In the genomic region with DNA sequence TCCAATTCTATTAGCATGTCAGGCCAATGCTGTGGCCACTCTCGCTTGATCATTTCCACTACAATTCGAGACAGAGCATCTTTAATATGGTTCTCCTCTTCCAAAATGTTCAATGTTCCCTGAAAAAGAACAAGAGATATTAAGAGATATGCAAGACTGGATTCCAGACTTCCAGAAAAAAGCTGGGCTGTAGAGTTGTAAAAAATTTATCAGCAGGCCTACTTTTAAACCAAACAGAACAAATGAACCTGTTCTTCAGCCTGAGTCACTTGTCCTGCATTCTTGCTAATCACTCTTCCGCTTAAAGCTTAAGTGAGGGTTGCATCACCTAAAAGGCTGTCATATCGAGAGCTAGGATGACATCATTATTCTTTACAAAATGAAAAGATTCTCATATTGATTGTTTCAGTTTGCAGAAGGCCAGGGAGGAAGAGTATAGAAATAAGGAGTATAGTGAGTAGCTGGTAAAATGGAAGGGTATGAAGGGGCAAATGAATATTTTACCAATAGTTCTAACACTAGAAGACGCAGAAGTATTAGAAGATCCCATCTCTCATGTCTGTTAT, we compare ENCODE assay signal across 9 cellular contexts. TPM values are rescaled to one million over a fixed set of nuclear protein-coding genes. Genes with fewer than 3 reads are reported as not detected.
DNase-seq lines count a peak whose midpoint lies in the region; ATAC-seq, FAIRE-seq and TF ChIP-seq lines count a peak whose summit lies in the region.
"Had no signal": no experiment of that assay in that cellular context is flagged by ENCODE, and none has a peak within 500 bp of the region (broad histone marks: within the 10 kb centered on the region; RNA-seq: fewer than 3 reads in every experiment).

No MANE protein-coding gene starts in this region.

- TF ChIP-seq POLR2A in endothelial cell of umbilical vein (IDR thresholded peaks at IDR 0.05; ENCODE audit: low read depth, low read length): no peak
- TF ChIP-seq POLR2A in gastrocnemius medialis (IDR thresholded peaks at IDR 0.05): no peak
- no peak for TF ChIP-seq POLR2A in heart left ventricle (IDR thresholded peaks at IDR 0.05)

- H3K27me3 ChIP-seq in endothelial cell of umbilical vein (ENCODE audit: control insufficient read depth in 2 of 2, insufficient read depth in 2 of 2, low read length in 2 of 2): no peaks in the 10 kb centered on the region
- H3K27me3 ChIP-seq in gastrocnemius medialis: no peaks in the 10 kb centered on the region
- no peaks in the 10 kb centered on the region for H3K27me3 ChIP-seq in heart left ventricle
- H3K27me3 ChIP-seq: body of pancreas had no signal

- TF ChIP-seq CTCF in endothelial cell of umbilical vein (IDR thresholded peaks at IDR 0.05; ENCODE audit: extremely low read depth in 1 of 2, insufficient read depth in 1 of 2, low read depth in 1 of 2, low read length in 2 of 2) (no peak), gastrocnemius medialis (IDR thresholded peaks at IDR 0.05 in 4 of 5, conservative IDR thresholded peaks at IDR 0.05 in 1 of 5) (no peak), heart left ventricle (IDR thresholded peaks at IDR 0.05) (no peak)

- ATAC-seq in gastrocnemius medialis (no peak), heart left ventricle (no peak)
- ATAC-seq: body of pancreas had no signal

- dilution Hi-C loops in endothelial cell of umbilical vein (cut with MboI; ENCODE audit: extremely low pct_ligation_motif_present, low sequenced_read_pairs): no loop called here

- no peaks in the 10 kb centered on the region for H4K20me1 ChIP-seq in endothelial cell of umbilical vein (replicated peaks; ENCODE audit: control insufficient read depth, extremely low read depth, insufficient read depth, low read length)

- H3K79me2 ChIP-seq in endothelial cell of umbilical vein (ENCODE audit: control insufficient read depth, insufficient read depth, low read length): peaks cover 25% of the 10 kb centered on the region

- H3K4me2 ChIP-seq in endothelial cell of umbilical vein (ENCODE audit: insufficient read depth, low read length): no peak overlapping the region

- H3K27ac ChIP-seq in endothelial cell of umbilical vein (ENCODE audit: insufficient read depth, low read depth, low read length) (no peak overlapping the region), gastrocnemius medialis (no peak overlapping the region), heart left ventricle (no peak overlapping the region)
- H3K27ac ChIP-seq: body of pancreas had no signal

- no TSS peak for BruUV-seq in endothelial cell of umbilical vein (replicated peaks; lab: Mats Ljungman, UMichigan)

- CTCF ChIA-PET in endothelial cell of umbilical vein (lab: Charles Lee): interaction anchor here (1.3 kb wide), 1 partner anchor 9 kb away, joined by 3 read pairs; no protein-coding TSS in a partner anchor

- H3K4me1 ChIP-seq in endothelial cell of umbilical vein (ENCODE audit: control insufficient read depth, extremely low read depth, insufficient read depth, low read length): peaks cover 5% of the 10 kb centered on the region
- peaks cover 8 to 9% of the 10 kb centered on the region in 2 donors for H3K4me1 ChIP-seq in gastrocnemius medialis
- H3K4me1 ChIP-seq in heart left ventricle: peaks cover 0 to 11% (median 7%) of the 10 kb centered on the region in 12 donors

- H2AFZ ChIP-seq in endothelial cell of umbilical vein (ENCODE audit: low read depth, low read length): no peak overlapping the region

- H3K36me3 ChIP-seq in endothelial cell of umbilical vein (ENCODE audit: control insufficient read depth in 2 of 2, extremely low read depth in 1 of 2, insufficient read depth in 2 of 2, low read length in 2 of 2): peaks cover 4 to 12% of the 10 kb centered on the region in 2 experiments
- peaks cover 0 to 72% of the 10 kb centered on the region in 2 donors for H3K36me3 ChIP-seq in gastrocnemius medialis
- peaks cover 0 to 75% (median 72%) of the 10 kb centered on the region in 9 donors for H3K36me3 ChIP-seq in heart left ventricle

- DNase-seq in Caki2 (ENCODE audit: low read depth) (peak; percentile 58), NCI-H69 (lab: John Stamatoyannopoulos, UW) (peak; percentile 22), endothelial cell of umbilical vein (ENCODE audit: low read depth, low spot score) (no peak), gastrocnemius medialis (no peak), heart left ventricle (no peak)
- no peak for DNase-seq in activated CD8-positive, alpha-beta memory T cell treated with anti-CD3 and anti-CD28 coated beads, Interleukin-2, amount 50 U/mL, for 48 hours
- DNase-seq: body of pancreas, NCI-H187 treated with DMSO at 0.1 percent for 48 hours, occipital lobe had no signal

- H3K9me3 ChIP-seq in endothelial cell of umbilical vein (replicated peaks; ENCODE audit: control insufficient read depth, insufficient read depth, low read length): no peaks in the 10 kb centered on the region
- H3K9me3 ChIP-seq in gastrocnemius medialis: no peaks in the 10 kb centered on the region
- no peaks in the 10 kb centered on the region for H3K9me3 ChIP-seq in heart left ventricle
- H3K9me3 ChIP-seq: body of pancreas had no signal

- POLR2A ChIA-PET in endothelial cell of umbilical vein (lab: Charles Lee): no interaction called here

- in situ Hi-C loops in Caki2 (cut with HindIII; ENCODE audit: low pct_unique_long_range_greater_than_20kb, low sequenced_read_pairs) (no loop called here), gastrocnemius medialis (cut with MboI; ENCODE audit: low sequenced_read_pairs in 4 of 4) (loop anchor here in 2 of 4 donors (25.0 kb wide), 1 partner anchor 934 kb away; no protein-coding TSS in a partner anchor)

- WGBS in heart left ventricle, 4 donors: 87 to 93% (median 91%) methylated on average over 5 of the region's 5 CpGs

- intact Hi-C loops in endothelial cell of umbilical vein (cut with micrococcal nuclease) (no loop called here), gastrocnemius medialis (cut with DNase I; ENCODE audit: low total_unique reads) (no loop called here), heart left ventricle (cut with DNase I) (no loop called here)

- H3K9me1 ChIP-seq in endothelial cell of umbilical vein (replicated peaks; ENCODE audit: control insufficient read depth, extremely low read depth, insufficient read depth, low read length): no peaks in the 10 kb centered on the region

- no peak overlapping the region for H3K9ac ChIP-seq in endothelial cell of umbilical vein (replicated peaks; ENCODE audit: extremely low read depth, insufficient read depth, low read length)

- FAIRE-seq in endothelial cell of umbilical vein (lab: Jason Lieb, UNC): no peak

- H3K4me3 ChIP-seq in endothelial cell of umbilical vein (replicated peaks in 1 of 3; ENCODE audit: insufficient read depth in 1 of 3, low read depth in 1 of 3, low read length in 3 of 3) (no peak overlapping the region), gastrocnemius medialis (no peak overlapping the region), heart left ventricle (no peak overlapping the region)
- H3K4me3 ChIP-seq: body of pancreas had no signal

RNA-seq across cellular contexts. Expression of a gene that starts 4.9 kb away (rescaled TPM):
- 28.3 and 39.2 TPM in 2 replicates for total RNA-seq in Caki2 (2014; rRNA removed; shearing (Covaris generic); ENCODE audit: low replicate concordance)
- total RNA-seq in endothelial cell of umbilical vein: 45.9 and 50.0 TPM in 2 replicates
- polyA plus RNA-seq in endothelial cell of umbilical vein: 27.5 and 28.4 TPM in 2 replicates
- 34.7 and 39.9 TPM in 2 replicates for polyA plus RNA-seq in endothelial cell of umbilical vein (2011; cell fraction: cytosol; rRNA removed)
- 70.5 and 78.3 TPM in 2 replicates for polyA plus RNA-seq in endothelial cell of umbilical vein (2011; cell fraction: nucleus; rRNA removed)
- 27.5 and 35.4 TPM in 2 replicates for polyA plus RNA-seq in endothelial cell of umbilical vein (2012)
- polyA minus RNA-seq in endothelial cell of umbilical vein: 50.9 and 57.6 TPM in 2 replicates
- 35.9 TPM for polyA minus RNA-seq in endothelial cell of umbilical vein (2011; cell fraction: cytosol; rRNA and poly(A)+ RNA removed)
- polyA minus RNA-seq in endothelial cell of umbilical vein (2011; cell fraction: nucleus; rRNA and poly(A)+ RNA removed): 35.0 and 64.3 TPM in 2 replicates
- total RNA-seq in gastrocnemius medialis: 10 to 100 TPM; 11.8 to 21.8 (median 16.6) TPM
- total RNA-seq in heart left ventricle: 10 to 100 TPM; 11.8 to 22.4 (median 17.2) TPM
- 10 to 100 TPM in 1 of 2 donors, 1 to 10 TPM in 1; 6.0 to 12.7 TPM for polyA plus RNA-seq in heart left ventricle

RNA-seq across cellular contexts. Expression of a gene that starts 5.0 kb away (rescaled TPM):
- total RNA-seq in Caki2 (2014; rRNA removed; shearing (Covaris generic); ENCODE audit: low replicate concordance): 23.5 and 39.0 TPM in 2 replicates
- total RNA-seq in endothelial cell of umbilical vein: 33.7 and 36.6 TPM in 2 replicates
- 8.8 and 9.3 TPM in 2 replicates for polyA plus RNA-seq in endothelial cell of umbilical vein
- 12.6 and 13.6 TPM in 2 replicates for polyA plus RNA-seq in endothelial cell of umbilical vein (2011; cell fraction: cytosol; rRNA removed)
- polyA plus RNA-seq in endothelial cell of umbilical vein (2011; cell fraction: nucleus; rRNA removed): 15.6 and 16.5 TPM in 2 replicates
- polyA plus RNA-seq in endothelial cell of umbilical vein (2012): 20.4 and 23.2 TPM in 2 replicates
- polyA minus RNA-seq in endothelial cell of umbilical vein: 38.9 and 49.3 TPM in 2 replicates
- 12.1 TPM for polyA minus RNA-seq in endothelial cell of umbilical vein (2011; cell fraction: cytosol; rRNA and poly(A)+ RNA removed)
- polyA minus RNA-seq in endothelial cell of umbilical vein (2011; cell fraction: nucleus; rRNA and poly(A)+ RNA removed): 11.7 and 15.9 TPM in 2 replicates
- 1 to 10 TPM; 3.8 to 6.9 (median 5.3) TPM for total RNA-seq in gastrocnemius medialis
- 10 to 100 TPM in 5 of 9 donors, 1 to 10 TPM in 4; 5.5 to 12.2 (median 10.1) TPM for total RNA-seq in heart left ventricle
- 1 to 10 TPM; 2.3 to 3.2 TPM for polyA plus RNA-seq in heart left ventricle

RNA-seq across cellular contexts. Expression of a gene that starts 54.1 kb away (rescaled TPM):
- 49.0 and 53.9 TPM in 2 replicates for total RNA-seq in Caki2 (2014; rRNA removed; shearing (Covaris generic); ENCODE audit: low replicate concordance)
- 40.6 and 46.0 TPM in 2 replicates for total RNA-seq in endothelial cell of umbilical vein
- 34.7 and 39.8 TPM in 2 replicates for polyA plus RNA-seq in endothelial cell of umbilical vein
- 37.8 and 41.4 TPM in 2 replicates for polyA plus RNA-seq in endothelial cell of umbilical vein (2011; cell fraction: cytosol; rRNA removed)
- polyA plus RNA-seq in endothelial cell of umbilical vein (2011; cell fraction: nucleus; rRNA removed): 109 and 139 TPM in 2 replicates
- polyA plus RNA-seq in endothelial cell of umbilical vein (2012): 55.9 and 92.0 TPM in 2 replicates
- 45.8 and 58.8 TPM in 2 replicates for polyA minus RNA-seq in endothelial cell of umbilical vein
- 35.1 TPM for polyA minus RNA-seq in endothelial cell of umbilical vein (2011; cell fraction: cytosol; rRNA and poly(A)+ RNA removed)
- 21.0 and 29.9 TPM in 2 replicates for polyA minus RNA-seq in endothelial cell of umbilical vein (2011; cell fraction: nucleus; rRNA and poly(A)+ RNA removed)
- total RNA-seq in gastrocnemius medialis: 10 to 100 TPM; 13.4 to 25.1 (median 16.7) TPM
- total RNA-seq in heart left ventricle: 10 to 100 TPM in 8 of 9 donors, 1 to 10 TPM in 1; 9.5 to 20.6 (median 13.5) TPM
- 10 to 100 TPM; 11.6 to 52.9 TPM for polyA plus RNA-seq in heart left ventricle

RNA-seq across cellular contexts. Expression of a gene that starts 54.2 kb away (rescaled TPM):
- 101 and 127 TPM in 2 replicates for total RNA-seq in Caki2 (2014; rRNA removed; shearing (Covaris generic); ENCODE audit: low replicate concordance)
- total RNA-seq in endothelial cell of umbilical vein (117 and 119 TPM in 2 replicates), gastrocnemius medialis (10 to 100 TPM; 55.6 to 97.9 (median 73.5) TPM), heart left ventricle (10 to 100 TPM; 63.4 to 90.3 (median 75.3) TPM)
- polyA plus RNA-seq in endothelial cell of umbilical vein (470 and 561 TPM in 2 replicates), heart left ventricle (100 to 1,000 TPM in 1 of 2 donors, 10 to 100 TPM in 1; 64.5 to 132 TPM)
- polyA plus RNA-seq in endothelial cell of umbilical vein (2011; cell fraction: cytosol; rRNA removed): 186 and 196 TPM in 2 replicates
- polyA plus RNA-seq in endothelial cell of umbilical vein (2011; cell fraction: nucleus; rRNA removed): 227 and 268 TPM in 2 replicates
- polyA plus RNA-seq in endothelial cell of umbilical vein (2012): 91.9 and 103 TPM in 2 replicates
- 490 and 494 TPM in 2 replicates for polyA minus RNA-seq in endothelial cell of umbilical vein
- polyA minus RNA-seq in endothelial cell of umbilical vein (2011; cell fraction: cytosol; rRNA and poly(A)+ RNA removed): 45.0 TPM
- polyA minus RNA-seq in endothelial cell of umbilical vein (2011; cell fraction: nucleus; rRNA and poly(A)+ RNA removed): 63.3 and 75.3 TPM in 2 replicates

RNA-seq across cellular contexts. Expression of a gene that starts 58.1 kb away (rescaled TPM):
- 51.0 and 56.5 TPM in 2 replicates for total RNA-seq in Caki2 (2014; rRNA removed; shearing (Covaris generic); ENCODE audit: low replicate concordance)
- total RNA-seq in endothelial cell of umbilical vein (77.6 and 87.1 TPM in 2 replicates), gastrocnemius medialis (10 to 100 TPM; 25.0 to 39.4 (median 27.1) TPM), heart left ventricle (10 to 100 TPM; 16.6 to 37.1 (median 26.1) TPM)
- polyA plus RNA-seq in endothelial cell of umbilical vein (112 and 118 TPM in 2 replicates), heart left ventricle (10 to 100 TPM; 24.1 to 37.0 TPM)
- 57.8 and 62.8 TPM in 2 replicates for polyA plus RNA-seq in endothelial cell of umbilical vein (2011; cell fraction: cytosol; rRNA removed)
- 395 and 433 TPM in 2 replicates for polyA plus RNA-seq in endothelial cell of umbilical vein (2011; cell fraction: nucleus; rRNA removed)
- 59.1 and 59.4 TPM in 2 replicates for polyA plus RNA-seq in endothelial cell of umbilical vein (2012)
- 93.0 and 97.6 TPM in 2 replicates for polyA minus RNA-seq in endothelial cell of umbilical vein
- 45.7 TPM for polyA minus RNA-seq in endothelial cell of umbilical vein (2011; cell fraction: cytosol; rRNA and poly(A)+ RNA removed)
- 69.6 and 79.8 TPM in 2 replicates for polyA minus RNA-seq in endothelial cell of umbilical vein (2011; cell fraction: nucleus; rRNA and poly(A)+ RNA removed)

Comparison
In these comparisons a context has a peak if more than half of its experiments do, and no peak if none do; other contexts are left out.
1. DNase-seq: peak in Caki2 (single experiment) and NCI-H69 (single experiment); none in endothelial cell of umbilical vein (single experiment), gastrocnemius medialis (0 of 2), heart left ventricle (0 of 5) and activated CD8-positive, alpha-beta memory T cell treated with anti-CD3 and anti-CD28 coated beads, Interleukin-2, amount 50 U/mL, for 48 hours (single experiment).